In genomic region chr1:93617670-93618488, GRCh38 we compare ENCODE assay signal across 1 cellular context.
A peak's percentile ranks its signal among the peaks of the same experiment; 100 is the strongest.
TF ChIP-seq lines count a peak whose summit lies in the region.

No MANE protein-coding gene starts in this region.

TF ChIP-seq in HepG2, 621 proteins besides CTCF, POLR2A, EP300 and RAD21 (continued from another document):
- TF ChIP-seq ZIK1 (CRISPR knock-in tag; IDR thresholded peaks at IDR 0.05; ENCODE audit: borderline replicate concordance, low read depth) (peak; percentile 56; the same call in 1 of the 2 replicates), SMC3 (IDR thresholded peaks at IDR 0.05; ENCODE audit: low read length) (0 out of 2 replicates have a peak, but pooled peaks have one; percentile 15), ZNF264 (CRISPR knock-in tag; IDR thresholded peaks at IDR 0.05) (peak; percentile 66; the same call in 1 of the 2 replicates), SP4 (CRISPR knock-in tag; IDR thresholded peaks at IDR 0.05) (peak; percentile 58), MYC (CRISPR knock-in tag; IDR thresholded peaks at IDR 0.05; ENCODE audit: borderline replicate concordance) (peak; percentile 66; the same call in 1 of the 2 replicates), ZBTB4 (CRISPR knock-in tag; IDR thresholded peaks at IDR 0.05; ENCODE audit: borderline replicate concordance) (peak; percentile 20; the same call in 1 of the 2 replicates), ZBTB20 (CRISPR knock-in tag; IDR thresholded peaks at IDR 0.05; ENCODE audit: borderline replicate concordance, low read depth) (no peak; the same call in 1 of the 2 replicates), DNMT3B (CRISPR knock-in tag; conservative IDR thresholded peaks at IDR 0.05) (0 out of 2 replicates have a peak, but pooled peaks have one; percentile 18), PAXIP1 (CRISPR knock-in tag; conservative IDR thresholded peaks at IDR 0.05) (peak; percentile 91), ZHX1 (CRISPR knock-in tag; IDR thresholded peaks at IDR 0.05; ENCODE audit: low read depth) (no peak)
